In genomic region chr16:25886598-25886997, GRCh38 we compare ENCODE assay signal across 1 cellular context.
TF ChIP-seq lines count a peak whose summit lies in the region.

No MANE protein-coding gene starts in this region.

TF ChIP-seq in H1, 55 proteins besides CTCF, POLR2A, EP300 and RAD21:
- TF ChIP-seq TCF12 (IDR thresholded peaks at IDR 0.05; ENCODE audit: low read depth, low read length) = no peak
- TF ChIP-seq RFX5 (IDR thresholded peaks at IDR 0.05; ENCODE audit: borderline replicate concordance, low read depth, low read length) = no peak
- no peak for TF ChIP-seq BRCA1 (IDR thresholded peaks at IDR 0.05; ENCODE audit: low read depth, low read length)
- no peak for TF ChIP-seq YY1 (IDR thresholded peaks at IDR 0.05; ENCODE audit: low read depth, low read length)
- no peak for TF ChIP-seq RXRA (IDR thresholded peaks at IDR 0.05; ENCODE audit: insufficient read depth, low read depth, low read length)
- TF ChIP-seq MAX (IDR thresholded peaks at IDR 0.05) = no peak
- TF ChIP-seq ZNF274 (IDR thresholded peaks at IDR 0.05; ENCODE audit: borderline replicate concordance, extremely low read depth, low read length) = no peak
- no peak for TF ChIP-seq E2F6 (IDR thresholded peaks at IDR 0.05)
- TF ChIP-seq CBX5 (IDR thresholded peaks at IDR 0.05; ENCODE audit: low read depth, low read length) = no peak
- TF ChIP-seq CEBPB (IDR thresholded peaks at IDR 0.05; ENCODE audit: low read depth, low read length) = no peak
